10 cellular contexts compared by ENCODE assay signal in genomic region chr10:122286872-122287271, GRCh38. TPM values are rescaled to one million over a fixed set of nuclear protein-coding genes. Genes with fewer than 3 reads are reported as not detected.
A peak's percentile ranks its signal among the peaks of the same experiment; 100 is the strongest.
DNase-seq lines count a peak whose midpoint lies in the region; ATAC-seq and TF ChIP-seq lines count a peak whose summit lies in the region.
"Had no signal": no experiment of that assay in that cellular context is flagged by ENCODE, and none has a peak within 500 bp of the region (broad histone marks: within the 10 kb centered on the region; RNA-seq: fewer than 3 reads in every experiment).

No MANE protein-coding gene starts in this region.

- TF ChIP-seq POLR2A in testis (IDR thresholded peaks at IDR 0.05) = no peak

- TF ChIP-seq CTCF in right atrium auricular region (IDR thresholded peaks at IDR 0.05) = no peak
- TF ChIP-seq CTCF in kidney epithelial cell (IDR thresholded peaks at IDR 0.05; ENCODE audit: insufficient read depth, low read length, poor library complexity, severe bottlenecking) = no peak
- no peak for TF ChIP-seq CTCF in testis (IDR thresholded peaks at IDR 0.05)

- H3K27ac ChIP-seq in right atrium auricular region (no peak overlapping the region), aorta (ENCODE audit: low read depth in 1 of 2, low read length in 2 of 2) (peak overlapping the region; percentile 2 to 75), testis (no peak overlapping the region)

- H3K4me1 ChIP-seq in right atrium auricular region (peaks cover 0 to 4% of the 10 kb centered on the region in 2 donors), aorta (ENCODE audit: control insufficient read depth in 1 of 2, insufficient read depth in 2 of 2, low read length in 2 of 2) (peaks cover 0 to 4% of the 10 kb centered on the region in 2 donors), testis (no peaks in the 10 kb centered on the region)

- 6 to 7% methylated on average over 7 of the region's 7 CpGs for WGBS in aorta, 2 donors
- WGBS in testis, 2 donors = 73 to 82% methylated on average over 7 of the region's 7 CpGs

- ATAC-seq in Right ventricle myocardium inferior = peak; percentile 70
- ATAC-seq in aorta (ENCODE audit: low FRiP score) = peak; percentile 76

- DNase-seq in Right ventricle myocardium inferior (ENCODE audit: missing footprints) = no peak
- no peak for DNase-seq in right atrium auricular region (ENCODE audit: low spot score)
- peak; percentile 87 for DNase-seq in brain pericyte (ENCODE audit: low read depth, low spot score)
- DNase-seq in kidney epithelial cell (ENCODE audit: low read depth) = peak; percentile 75
- DNase-seq in aorta = peak; percentile 88 to 89
- DNase-seq in NCI-H1694 treated with DMSO at 0.1 percent for 48 hours (lab: John Stamatoyannopoulos, UW) = no peak
- no peak for DNase-seq in superior temporal gyrus (ENCODE audit: extremely low spot score)
- DNase-seq in testis = no peak

- H3K27me3 ChIP-seq in right atrium auricular region = no peaks in the 10 kb centered on the region
- no peaks in the 10 kb centered on the region for H3K27me3 ChIP-seq in kidney epithelial cell (ENCODE audit: control insufficient read depth, insufficient read depth, low read length)
- no peaks in the 10 kb centered on the region for H3K27me3 ChIP-seq in aorta (ENCODE audit: control insufficient read depth in 1 of 2, insufficient read depth in 2 of 2, low read length in 1 of 2)
- no peaks in the 10 kb centered on the region for H3K27me3 ChIP-seq in testis

- H3K4me3 ChIP-seq in right atrium auricular region = no peak overlapping the region
- H3K4me3 ChIP-seq in kidney epithelial cell (ENCODE audit: low read depth, low read length) = no peak overlapping the region
- no peak overlapping the region for H3K4me3 ChIP-seq in aorta (ENCODE audit: low read length in 2 of 2)
- H3K4me3 ChIP-seq in testis = no peak overlapping the region
- H3K4me3 ChIP-seq: lung had no signal

- intact Hi-C loops in Right ventricle myocardium inferior (cut with DNase I) = no loop called here
- intact Hi-C loops in aorta (cut with DNase I) = loop anchor here in 1 of 2 donors (10.0 kb wide), 1 partner anchor 142 kb away; no protein-coding TSS in a partner anchor
- intact Hi-C loops in testis (cut with DNase I; ENCODE audit: low total_unique reads) = no loop called here

- H3K9me3 ChIP-seq in right atrium auricular region (no peaks in the 10 kb centered on the region), aorta (ENCODE audit: control insufficient read depth, low read length) (no peaks in the 10 kb centered on the region), testis (no peaks in the 10 kb centered on the region)

- H3K36me3 ChIP-seq in right atrium auricular region (no peaks in the 10 kb centered on the region), kidney epithelial cell (ENCODE audit: control insufficient read depth, insufficient read depth, low read length) (no peaks in the 10 kb centered on the region), aorta (ENCODE audit: control insufficient read depth in 1 of 2, insufficient read depth in 2 of 2, low read length in 1 of 2) (no peaks in the 10 kb centered on the region), testis (ENCODE audit: low read depth, missing control alignments) (no peaks in the 10 kb centered on the region)

RNA-seq across cellular contexts. Expression of gene BTBD16, which starts 15.8 kb away (rescaled TPM):
- total RNA-seq in Right ventricle myocardium inferior = not detected
- not detected for total RNA-seq in right atrium auricular region
- 2.0 TPM in 1 of 2 replicates, not detected in the other for total RNA-seq in kidney epithelial cell
- 1 to 10 TPM; 1.2 to 2.4 TPM for total RNA-seq in aorta
- 1 to 10 TPM in 1 of 2 donors, not detected in 1; 2.3 TPM for polyA plus RNA-seq in aorta
- 1 to 10 TPM; 4.9 to 5.3 TPM for total RNA-seq in testis
- 21.3 TPM for polyA plus RNA-seq in testis (ENCODE audit: insufficient read depth, low read depth, low replicate concordance)
- total RNA-seq: SK-MEL-5 had no signal

Comparison
In these comparisons a context has a peak if more than half of its experiments do, and no peak if none do; other contexts are left out.
1. DNase-seq: peak in brain pericyte (single experiment), kidney epithelial cell (single experiment) and aorta (2 of 2); none in Right ventricle myocardium inferior (single experiment), right atrium auricular region (single experiment), NCI-H1694 treated with DMSO at 0.1 percent for 48 hours (single experiment), superior temporal gyrus (single experiment) and testis (single experiment).
2. H3K27ac ChIP-seq: peak in aorta (2 of 2); none in right atrium auricular region (0 of 2) and testis (0 of 2).